ENCODE assay signal across 16 cellular contexts in genomic region chr9:126893079-126893478, GRCh38. TPM values are rescaled to one million over a fixed set of nuclear protein-coding genes. Genes with fewer than 3 reads are reported as not detected.
DNase-seq lines count a peak whose midpoint lies in the region; ATAC-seq and TF ChIP-seq lines count a peak whose summit lies in the region.
"Had no signal": no experiment of that assay in that cellular context is flagged by ENCODE, and none has a peak within 500 bp of the region (broad histone marks: within the 10 kb centered on the region; RNA-seq: fewer than 3 reads in every experiment).

No MANE protein-coding gene starts in this region.

- DNase-seq in AG09309 (ENCODE audit: low read depth) (no peak), HEK293T (ENCODE audit: extremely low spot score) (peak; percentile 45), left colon (no peak), GDM1 (lab: John Stamatoyannopoulos, UW) (no peak)
- no peak for DNase-seq in naive thymus-derived CD8-positive, alpha-beta T cell
- DNase-seq: activated CD8-positive, alpha-beta memory T cell treated with anti-CD3 and anti-CD28 coated beads, Interleukin-2, amount 50 U/mL, for 4 hours; amygdala; islet precursor cell; NCI-H446; posterior cingulate gyrus; thyroid gland had no signal

- POLR2A ChIA-PET in HEK293T (lab: Yijun Ruan, JAX): interaction anchor here (0.6 kb wide), 1 partner anchor 9 kb away, joined by 3 read pairs; no protein-coding TSS in a partner anchor
- POLR2A ChIA-PET in naive thymus-derived CD8-positive, alpha-beta T cell (lab: Charles Lee): no interaction called here

- H3K4me1 Mint-ChIP-seq in naive thymus-derived CD8-positive, alpha-beta T cell: peaks cover 0 to 2% (median 0%) of the 10 kb centered on the region in 4 donors

- peak; percentile 51 for ATAC-seq in left colon
- ATAC-seq in HG03354 (IDR thresholded peaks at IDR 0.05; ENCODE audit: poor library complexity, severe bottlenecking, unreplicated experiment): no peak
- no peak for ATAC-seq in GM19463 (IDR thresholded peaks at IDR 0.05; ENCODE audit: unreplicated experiment)
- no peak for ATAC-seq in naive thymus-derived CD8-positive, alpha-beta T cell

- TF ChIP-seq CTCF in AG09309 (IDR thresholded peaks at IDR 0.05; ENCODE audit: control insufficient read depth, insufficient read depth, low read depth, low read length, missing control alignments) (peak; percentile 17), WI38 (IDR thresholded peaks at IDR 0.05; ENCODE audit: low read depth, low read length) (0 out of 2 replicates have a peak, but pooled peaks have one; percentile 9)

- intact Hi-C loops in left colon (cut with DNase I, micrococcal nuclease): no loop called here

- CTCF ChIA-PET in HEK293T (lab: Yijun Ruan, JAX): interaction anchor here (0.5 to 1.0 kb wide), 3 partner anchors 11 to 47 kb away, joined by 3 read pairs; no protein-coding TSS in a partner anchor

- no peak overlapping the region for H3K4me3 Mint-ChIP-seq in naive thymus-derived CD8-positive, alpha-beta T cell

- no peaks in the 10 kb centered on the region for H3K9me3 Mint-ChIP-seq in naive thymus-derived CD8-positive, alpha-beta T cell

- no peak overlapping the region for H3K4me3 ChIP-seq in AG09309 (ENCODE audit: control insufficient read depth, low read depth, low read length)
- no peak overlapping the region for H3K4me3 ChIP-seq in WI38 (ENCODE audit: low read depth, low read length)
- H3K4me3 ChIP-seq: BLaER1 treated with 17β-estradiol and CSF1 and Interleukin-3, amounts not matched to agents 10 nM and 100 nM; esophagus muscularis mucosa; thyroid gland had no signal

- H3K27ac Mint-ChIP-seq in naive thymus-derived CD8-positive, alpha-beta T cell: no peak overlapping the region

- peaks cover 0 to 2% (median 0%) of the 10 kb centered on the region in 3 donors for H3K36me3 Mint-ChIP-seq in naive thymus-derived CD8-positive, alpha-beta T cell

- H3K27me3 Mint-ChIP-seq in naive thymus-derived CD8-positive, alpha-beta T cell: peaks cover 4 to 17% (median 12%) of the 10 kb centered on the region in 5 donors

TF ChIP-seq in HEK293T, 16 proteins besides CTCF, POLR2A, EP300 and RAD21:
- TF ChIP-seq SP1 (IDR thresholded peaks at IDR 0.05): no peak
- no peak for TF ChIP-seq FOXK2 (IDR thresholded peaks at IDR 0.05)
- TF ChIP-seq CTBP1 (IDR thresholded peaks at IDR 0.05; ENCODE audit: borderline replicate concordance): no peak
- TF ChIP-seq FOXM1 (IDR thresholded peaks at IDR 0.05; ENCODE audit: borderline replicate concordance): no peak
- TF ChIP-seq ZNF384 (IDR thresholded peaks at IDR 0.05): no peak
- TF ChIP-seq, protein P1, sequence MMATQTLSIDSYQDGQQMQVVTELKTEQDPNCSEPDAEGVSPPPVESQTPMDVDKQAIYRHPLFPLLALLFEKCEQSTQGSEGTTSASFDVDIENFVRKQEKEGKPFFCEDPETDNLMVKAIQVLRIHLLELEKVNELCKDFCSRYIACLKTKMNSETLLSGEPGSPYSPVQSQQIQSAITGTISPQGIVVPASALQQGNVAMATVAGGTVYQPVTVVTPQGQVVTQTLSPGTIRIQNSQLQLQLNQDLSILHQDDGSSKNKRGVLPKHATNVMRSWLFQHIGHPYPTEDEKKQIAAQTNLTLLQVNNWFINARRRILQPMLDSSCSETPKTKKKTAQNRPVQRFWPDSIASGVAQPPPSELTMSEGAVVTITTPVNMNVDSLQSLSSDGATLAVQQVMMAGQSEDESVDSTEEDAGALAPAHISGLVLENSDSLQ (IDR thresholded peaks at IDR 0.05): no peak
- TF ChIP-seq FOXA1 (IDR thresholded peaks at IDR 0.05): no peak
- TF ChIP-seq SUZ12 (IDR thresholded peaks at IDR 0.05): no peak
- no peak for TF ChIP-seq LEF1 (IDR thresholded peaks at IDR 0.05; ENCODE audit: borderline replicate concordance)

RNA-seq across cellular contexts. Expression of gene RALGPS1, which starts 21.5 kb away (rescaled TPM):
- 10 to 100 TPM; 32.7 to 46.5 TPM for total RNA-seq in left colon
- total RNA-seq in naive thymus-derived CD8-positive, alpha-beta T cell: 1 to 10 TPM; 5.5 to 6.4 TPM
- 1 to 10 TPM in 2 of 3 donors, under 1 TPM in 1; 0.83 to 1.8 (median 1.3) TPM for polyA plus RNA-seq in naive thymus-derived CD8-positive, alpha-beta T cell

RNA-seq across cellular contexts. Expression of gene ZBTB34, which starts 32.6 kb away (rescaled TPM):
- total RNA-seq in left colon: 1 to 10 TPM; 6.6 to 9.4 TPM
- total RNA-seq in naive thymus-derived CD8-positive, alpha-beta T cell: 1 to 10 TPM; 8.3 to 8.5 TPM
- polyA plus RNA-seq in naive thymus-derived CD8-positive, alpha-beta T cell: under 1 TPM; 0.61 to 0.99 (median 0.66) TPM

Comparison
In these comparisons a context has a peak if more than half of its experiments do, and no peak if none do; other contexts are left out.
1. RNA of gene RALGPS1, which starts 21.5 kb away (total RNA-seq): 32.7 to 46.5 TPM in left colon; 5.5 to 6.4 TPM in naive thymus-derived CD8-positive, alpha-beta T cell; every median in the first group is over 4 times any median in the second.